Comparison of ENCODE assay signal across 9 cellular contexts in the genomic region with DNA sequence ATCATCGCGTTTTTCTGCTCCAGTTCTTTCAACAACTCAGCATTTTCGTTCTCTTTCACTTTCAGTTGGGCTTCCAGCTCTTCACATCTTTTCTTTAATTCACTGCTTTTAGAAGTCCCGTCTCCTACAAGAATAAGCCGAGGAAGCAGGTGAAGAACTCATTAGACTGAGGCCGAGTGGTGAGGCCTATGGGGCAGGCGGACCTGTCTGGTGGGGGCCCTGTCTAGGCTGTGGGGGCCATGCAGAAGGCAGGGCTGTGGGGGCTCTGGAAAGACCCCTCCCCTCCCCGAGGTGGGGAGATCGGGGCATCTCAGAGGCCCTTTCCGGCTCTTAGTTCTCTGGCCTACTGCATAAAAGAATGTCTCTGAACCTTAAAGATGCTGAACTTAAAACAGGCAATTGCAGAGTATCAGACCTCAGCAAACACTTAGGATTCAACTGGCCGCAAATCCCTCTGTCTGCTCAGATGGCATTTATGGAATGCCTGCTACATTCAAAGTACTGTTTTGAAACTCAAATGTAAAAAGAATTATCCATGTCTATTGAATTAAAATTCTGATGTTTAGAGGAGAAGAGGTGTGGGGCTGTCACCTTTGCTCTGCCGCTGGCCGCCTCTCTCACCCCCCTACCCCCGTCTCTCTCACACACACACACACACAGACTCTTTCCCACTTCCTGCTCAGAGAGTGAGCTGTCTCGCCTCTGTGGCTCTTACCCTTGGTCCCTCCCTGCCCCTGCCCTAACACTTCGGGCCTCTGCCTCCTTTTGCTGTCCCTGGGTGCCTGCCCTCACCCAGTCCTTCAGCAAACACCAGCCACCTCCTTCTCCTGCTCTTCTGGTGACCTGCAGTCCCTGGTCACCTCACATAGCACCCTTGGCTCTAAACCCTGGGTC. TPM values are rescaled to one million over a fixed set of nuclear protein-coding genes. Genes with fewer than 3 reads are reported as not detected.
A peak's percentile ranks its signal among the peaks of the same experiment; 100 is the strongest.
DNase-seq lines count a peak whose midpoint lies in the region; ATAC-seq, FAIRE-seq and TF ChIP-seq lines count a peak whose summit lies in the region.
"Had no signal": no experiment of that assay in that cellular context is flagged by ENCODE, and none has a peak within 500 bp of the region (broad histone marks: within the 10 kb centered on the region; RNA-seq: fewer than 3 reads in every experiment).

No MANE protein-coding gene starts in this region.

- FAIRE-seq in HTR-8/SVneo (lab: Jason Lieb, UNC), result no peak

- ATAC-seq in T-helper 17 cell, result peak; percentile 93
- ATAC-seq in activated naive CD8-positive, alpha-beta T cell treated with anti-CD3 and anti-CD28 coated beads, Interleukin-2, amount 50 U/mL, for 24 hours, result peak; percentile 93
- ATAC-seq in HG03280 (IDR thresholded peaks at IDR 0.05; ENCODE audit: unreplicated experiment), result no peak

- no peaks in the 10 kb centered on the region for H3K9me3 ChIP-seq in T-helper 17 cell (ENCODE audit: control insufficient read depth, low read length, poor library complexity, severe bottlenecking)

- H3K4me3 Mint-ChIP-seq in T-helper 17 cell (peak overlapping the region; percentile 90), osteocyte (ENCODE audit: unreplicated experiment) (no peak overlapping the region)
- peak overlapping the region; percentile 63 for H3K4me3 Mint-ChIP-seq in activated naive CD8-positive, alpha-beta T cell treated with anti-CD3 and anti-CD28 coated beads, Interleukin-2, amount 50 U/mL, for 24 hours

- DNase-seq in CD1c-positive myeloid dendritic cell (ENCODE audit: extremely low spot score) (peak; percentile 8), T-helper 17 cell (peak in 1 of 3 donors; percentile 13), osteocyte (ENCODE audit: extremely low spot score, unreplicated experiment) (no peak), HuH-7.5 (ENCODE audit: low spot score) (no peak), C1 segment of cervical spinal cord (lab: John Stamatoyannopoulos, UW) (no peak), HTR-8/SVneo (ENCODE audit: insufficient read length, low spot score) (no peak)
- peak; percentile 44 for DNase-seq in activated naive CD8-positive, alpha-beta T cell treated with anti-CD3 and anti-CD28 coated beads, Interleukin-2, amount 50 U/mL, for 24 hours
- DNase-seq: NCI-H345 had no signal

- H3K27me3 Mint-ChIP-seq in T-helper 17 cell, result no peaks in the 10 kb centered on the region
- no peaks in the 10 kb centered on the region for H3K27me3 Mint-ChIP-seq in activated naive CD8-positive, alpha-beta T cell treated with anti-CD3 and anti-CD28 coated beads, Interleukin-2, amount 50 U/mL, for 24 hours
- no peaks in the 10 kb centered on the region for H3K27me3 Mint-ChIP-seq in osteocyte (ENCODE audit: unreplicated experiment)

- H3K36me3 Mint-ChIP-seq in T-helper 17 cell (ENCODE audit: low read depth) (peaks cover 11% of the 10 kb centered on the region), osteocyte (ENCODE audit: unreplicated experiment) (peaks cover 48% of the 10 kb centered on the region)
- peaks cover 13% of the 10 kb centered on the region for H3K36me3 Mint-ChIP-seq in activated naive CD8-positive, alpha-beta T cell treated with anti-CD3 and anti-CD28 coated beads, Interleukin-2, amount 50 U/mL, for 24 hours (ENCODE audit: low read depth)

- H3K9me3 Mint-ChIP-seq in activated naive CD8-positive, alpha-beta T cell treated with anti-CD3 and anti-CD28 coated beads, Interleukin-2, amount 50 U/mL, for 24 hours, result peaks cover 5% of the 10 kb centered on the region
- H3K9me3 Mint-ChIP-seq in osteocyte (ENCODE audit: unreplicated experiment), result peaks cover 3% of the 10 kb centered on the region

- TF ChIP-seq CTCF in osteocyte (IDR thresholded peaks at IDR 0.05), result no peak

- H3K27ac Mint-ChIP-seq in T-helper 17 cell (peak overlapping the region; percentile 96), osteocyte (ENCODE audit: unreplicated experiment) (peak overlapping the region; percentile 31)
- H3K27ac Mint-ChIP-seq in activated naive CD8-positive, alpha-beta T cell treated with anti-CD3 and anti-CD28 coated beads, Interleukin-2, amount 50 U/mL, for 24 hours, result peak overlapping the region; percentile 74

- H3K4me1 Mint-ChIP-seq in T-helper 17 cell (peaks cover 23% of the 10 kb centered on the region), osteocyte (ENCODE audit: unreplicated experiment) (peaks cover 29% of the 10 kb centered on the region)
- peaks cover 30% of the 10 kb centered on the region for H3K4me1 Mint-ChIP-seq in activated naive CD8-positive, alpha-beta T cell treated with anti-CD3 and anti-CD28 coated beads, Interleukin-2, amount 50 U/mL, for 24 hours

RNA-seq across cellular contexts. Expression of a gene that starts 34.7 kb away (rescaled TPM):
- total RNA-seq in T-helper 17 cell, result 10 to 100 TPM; 30.1 to 46.4 TPM
- total RNA-seq in osteocyte, result 52.6 and 55.1 TPM in 2 replicates

RNA-seq across cellular contexts. Expression of a gene that starts 35.1 kb away (rescaled TPM):
- total RNA-seq in T-helper 17 cell (10 to 100 TPM; 33.7 to 42.1 TPM), osteocyte (133 and 134 TPM in 2 replicates)

Comparison
In these comparisons a context has a peak if more than half of its experiments do, and no peak if none do; other contexts are left out.
1. DNase-seq: peak in CD1c-positive myeloid dendritic cell (single experiment) and activated naive CD8-positive, alpha-beta T cell treated with anti-CD3 and anti-CD28 coated beads, Interleukin-2, amount 50 U/mL, for 24 hours (single experiment); none in osteocyte (single experiment), HuH-7.5 (single experiment), C1 segment of cervical spinal cord (0 of 14) and HTR-8/SVneo (single experiment).
2. H3K27ac Mint-ChIP-seq: peak in every context shown above with its lines; median percentile 96 in T-helper 17 cell; 74 in activated naive CD8-positive, alpha-beta T cell treated with anti-CD3 and anti-CD28 coated beads, Interleukin-2, amount 50 U/mL, for 24 hours; 31 in osteocyte.